Comparison of ENCODE assay signal across 8 cellular contexts in the genomic region with DNA sequence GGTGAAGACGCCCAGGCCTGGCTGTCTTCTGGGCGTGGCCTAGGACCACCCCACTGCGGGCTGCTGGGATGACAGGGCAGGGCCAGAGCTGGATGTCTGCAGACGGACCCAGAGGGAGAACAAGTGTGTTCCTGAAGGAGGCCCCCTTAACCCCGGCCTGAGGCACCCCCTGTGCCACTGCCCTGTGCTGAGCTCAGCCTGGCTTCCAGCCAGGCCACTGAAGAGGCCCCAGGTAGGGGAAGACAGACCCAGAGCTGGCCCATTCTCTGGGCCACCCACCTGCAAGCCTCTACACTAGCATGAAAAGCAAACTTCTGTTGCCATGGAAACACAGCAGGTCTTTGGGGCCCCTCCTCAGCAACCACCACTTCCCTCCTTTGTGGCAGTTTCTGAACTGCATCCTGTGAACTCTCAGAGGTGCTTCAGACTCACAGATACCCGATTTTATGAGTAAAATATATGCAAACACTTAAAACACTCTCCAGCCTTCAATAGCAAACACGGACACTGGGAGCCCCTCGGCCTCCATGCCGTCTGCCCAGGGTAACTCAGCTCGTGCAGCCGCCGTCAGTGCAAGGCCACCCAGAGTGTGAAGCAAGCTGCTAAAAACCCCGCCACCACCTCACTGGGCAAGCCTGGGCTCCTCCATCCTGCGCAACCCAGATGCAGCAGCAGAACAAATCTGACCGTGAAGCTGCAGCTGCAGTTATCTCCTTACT. TPM values are rescaled to one million over a fixed set of nuclear protein-coding genes. Genes with fewer than 3 reads are reported as not detected.
DNase-seq lines count a peak whose midpoint lies in the region; ATAC-seq lines count a peak whose summit lies in the region.

No MANE protein-coding gene starts in this region.

- peaks cover 7% of the 10 kb centered on the region for H3K36me3 Mint-ChIP-seq in activated T-helper 1 cell treated with anti-CD3 and anti-CD28 coated beads, Interleukin-12 subunit alpha, Interleukin-12 subunit beta, Interleukin-2, Interleukin-4 antibody, amounts not matched to agents 30 ng/mL and 10 ng/mL and 1 ng/mL, durations not matched to agents 14 hours and 24 hours and 36 hours (ENCODE audit: low read depth)
- H3K36me3 Mint-ChIP-seq in memory B cell: peaks cover 6% of the 10 kb centered on the region

- peak overlapping the region; percentile 72 for H3K4me3 Mint-ChIP-seq in activated T-helper 1 cell treated with anti-CD3 and anti-CD28 coated beads, Interleukin-12 subunit alpha, Interleukin-12 subunit beta, Interleukin-2, Interleukin-4 antibody, amounts not matched to agents 30 ng/mL and 10 ng/mL and 1 ng/mL, durations not matched to agents 14 hours and 24 hours and 36 hours
- peak overlapping the region; percentile 78 for H3K4me3 Mint-ChIP-seq in memory B cell

- ATAC-seq in GM19043 (IDR thresholded peaks at IDR 0.05; ENCODE audit: low read depth, unreplicated experiment) (peak; percentile 85), HG02970 (IDR thresholded peaks at IDR 0.05; ENCODE audit: low FRiP score, unreplicated experiment) (peak; percentile 77), memory B cell (ENCODE audit: low read depth) (peak; percentile 82)

- intact Hi-C loops in activated T-helper 1 cell treated with anti-CD3 and anti-CD28 coated beads, Interleukin-12 subunit alpha, Interleukin-12 subunit beta, Interleukin-2, Interleukin-4 antibody, amounts not matched to agents 30 ng/mL and 10 ng/mL and 1 ng/mL, durations not matched to agents 14 hours and 24 hours and 36 hours (cut with micrococcal nuclease): loop anchor here (1.0 to 2.0 kb wide), 6 partner anchors 8 to 85 kb away; partner anchors contain the start of gene CMTM7

- DNase-seq in NCI-H510A treated with DMSO at 0.1 percent for 48 hours (lab: John Stamatoyannopoulos, UW): peak; percentile 69
- peak; percentile 79 for DNase-seq in activated T-helper 1 cell treated with anti-CD3 and anti-CD28 coated beads, Interleukin-12 subunit alpha, Interleukin-12 subunit beta, Interleukin-2, Interleukin-4 antibody, amounts not matched to agents 30 ng/mL and 10 ng/mL and 1 ng/mL, durations not matched to agents 14 hours and 24 hours and 36 hours (ENCODE audit: low spot score)
- peak; percentile 69 to 82 for DNase-seq in memory B cell (ENCODE audit: low spot score in 2 of 2)
- DNase-seq in foreskin melanocyte: no peak
- no peak for DNase-seq in hippocampal formation (lab: John Stamatoyannopoulos, UW)
- DNase-seq in ACHN: no peak

- H3K9me3 Mint-ChIP-seq in activated T-helper 1 cell treated with anti-CD3 and anti-CD28 coated beads, Interleukin-12 subunit alpha, Interleukin-12 subunit beta, Interleukin-2, Interleukin-4 antibody, amounts not matched to agents 30 ng/mL and 10 ng/mL and 1 ng/mL, durations not matched to agents 14 hours and 24 hours and 36 hours: no peaks in the 10 kb centered on the region
- peaks cover 1% of the 10 kb centered on the region for H3K9me3 Mint-ChIP-seq in memory B cell

- peak overlapping the region; percentile 92 for H3K27ac Mint-ChIP-seq in activated T-helper 1 cell treated with anti-CD3 and anti-CD28 coated beads, Interleukin-12 subunit alpha, Interleukin-12 subunit beta, Interleukin-2, Interleukin-4 antibody, amounts not matched to agents 30 ng/mL and 10 ng/mL and 1 ng/mL, durations not matched to agents 14 hours and 24 hours and 36 hours
- no peak overlapping the region for H3K27ac Mint-ChIP-seq in memory B cell

- H3K4me1 Mint-ChIP-seq in activated T-helper 1 cell treated with anti-CD3 and anti-CD28 coated beads, Interleukin-12 subunit alpha, Interleukin-12 subunit beta, Interleukin-2, Interleukin-4 antibody, amounts not matched to agents 30 ng/mL and 10 ng/mL and 1 ng/mL, durations not matched to agents 14 hours and 24 hours and 36 hours (ENCODE audit: low read depth): peaks cover 26% of the 10 kb centered on the region
- peaks cover 40% of the 10 kb centered on the region for H3K4me1 Mint-ChIP-seq in memory B cell

- no peaks in the 10 kb centered on the region for H3K27me3 Mint-ChIP-seq in activated T-helper 1 cell treated with anti-CD3 and anti-CD28 coated beads, Interleukin-12 subunit alpha, Interleukin-12 subunit beta, Interleukin-2, Interleukin-4 antibody, amounts not matched to agents 30 ng/mL and 10 ng/mL and 1 ng/mL, durations not matched to agents 14 hours and 24 hours and 36 hours (ENCODE audit: insufficient read depth)
- no peaks in the 10 kb centered on the region for H3K27me3 Mint-ChIP-seq in memory B cell

- in situ Hi-C loops in ACHN (cut with HindIII; ENCODE audit: low pct_ligation_motif_present, low pct_unique_long_range_greater_than_20kb, low sequenced_read_pairs): no loop called here

RNA-seq across cellular contexts. Expression of gene CMTM6, which starts 42.5 kb away (rescaled TPM):
- 94.2 and 96.4 TPM in 2 replicates for total RNA-seq in activated T-helper 1 cell treated with anti-CD3 and anti-CD28 coated beads, Interleukin-12 subunit alpha, Interleukin-12 subunit beta, Interleukin-2, Interleukin-4 antibody, amounts not matched to agents 30 ng/mL and 10 ng/mL and 1 ng/mL, durations not matched to agents 14 hours and 24 hours and 36 hours

Comparison
In these comparisons a context has a peak if more than half of its experiments do, and no peak if none do; other contexts are left out.
1. DNase-seq: peak in NCI-H510A treated with DMSO at 0.1 percent for 48 hours (single experiment), activated T-helper 1 cell treated with anti-CD3 and anti-CD28 coated beads, Interleukin-12 subunit alpha, Interleukin-12 subunit beta, Interleukin-2, Interleukin-4 antibody, amounts not matched to agents 30 ng/mL and 10 ng/mL and 1 ng/mL, durations not matched to agents 14 hours and 24 hours and 36 hours (single experiment) and memory B cell (2 of 2); none in foreskin melanocyte (single experiment), hippocampal formation (0 of 2) and ACHN (single experiment).
2. Peak in every context shown above with its lines, with median percentiles within 50 percentile points of each other: ATAC-seq.